ENCODE assay signal across 14 cellular contexts in the genomic region with DNA sequence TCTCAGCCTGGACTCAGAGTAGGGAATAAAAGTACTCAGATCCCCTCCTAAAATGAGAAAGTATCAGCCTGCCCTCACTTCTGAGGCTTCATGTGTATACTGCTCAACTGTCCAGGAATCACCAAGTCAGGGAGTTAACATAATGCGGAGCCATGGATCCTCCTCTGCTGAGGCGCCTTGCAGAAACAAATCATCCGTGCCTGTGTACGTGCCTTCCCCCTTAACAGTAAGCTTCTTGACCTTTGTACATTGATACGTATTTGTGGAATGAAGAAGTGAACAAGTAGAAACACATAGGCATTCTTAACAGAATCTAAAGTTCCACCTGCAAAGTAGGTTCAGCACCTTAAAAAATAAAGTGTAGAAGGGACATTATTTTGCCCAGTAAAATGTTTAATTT.
A peak's percentile ranks its signal among the peaks of the same experiment; 100 is the strongest.
DNase-seq lines count a peak whose midpoint lies in the region; ATAC-seq and TF ChIP-seq lines count a peak whose summit lies in the region.
"Had no signal": no experiment of that assay in that cellular context is flagged by ENCODE, and none has a peak within 500 bp of the region (broad histone marks: within the 10 kb centered on the region; RNA-seq: fewer than 3 reads in every experiment).

No MANE protein-coding gene starts in this region.

- in situ Hi-C loops in ACHN (cut with HindIII; ENCODE audit: low pct_ligation_motif_present, low pct_unique_long_range_greater_than_20kb, low sequenced_read_pairs), result no loop called here

- peaks cover 76% of the 10 kb centered on the region for H3K4me1 Mint-ChIP-seq in chondrocyte (ENCODE audit: low read depth)

- H3K4me1 ChIP-seq in muscle layer of colon (ENCODE audit: insufficient read depth, low read length), result peaks cover 41% of the 10 kb centered on the region

- no peak overlapping the region for H3K4me3 Mint-ChIP-seq in chondrocyte (ENCODE audit: unreplicated experiment)
- H3K4me3 Mint-ChIP-seq: H9; stimulated activated naive B cell treated with anti-CD40 and anti-IgM and Interleukin-4, amounts not matched to agents 10 μg/mL and 1 μg/mL and 100 μg/mL, for 72 hours had no signal

- H3K9ac ChIP-seq in muscle layer of colon (ENCODE audit: low read length), result peak overlapping the region; percentile 7

- peak overlapping the region in 1 of 2 donors; percentile 17 for H3K4me3 ChIP-seq in muscle layer of colon (ENCODE audit: low read depth in 1 of 2, low read length in 2 of 2)

- H3K36me3 ChIP-seq in muscle layer of colon (ENCODE audit: insufficient read depth, low read length), result no peaks in the 10 kb centered on the region

- H3K27me3 Mint-ChIP-seq in chondrocyte (ENCODE audit: low read depth), result no peaks in the 10 kb centered on the region

- H3K36me3 Mint-ChIP-seq in chondrocyte (ENCODE audit: low read depth), result peaks cover 6% of the 10 kb centered on the region
- H3K36me3 Mint-ChIP-seq: stimulated activated naive B cell treated with anti-CD40 and anti-IgM and Interleukin-4, amounts not matched to agents 10 μg/mL and 1 μg/mL and 100 μg/mL, for 72 hours had no signal

- H3K27ac ChIP-seq in muscle layer of colon (ENCODE audit: low read depth, low read length), result peak overlapping the region; percentile 24

- DNase-seq in ACHN (peak; percentile 54), HPDE6-E6E7 (ENCODE audit: extremely low spot score) (peak; percentile 50), chondrocyte (ENCODE audit: low spot score) (no peak), NCI-H146 treated with DMSO at 0.1 percent for 48 hours (lab: John Stamatoyannopoulos, UW; ENCODE audit: unreplicated experiment) (no peak), NCI-H2227 treated with DMSO at 0.1 percent for 48 hours (lab: John Stamatoyannopoulos, UW) (no peak), amygdala (lab: John Stamatoyannopoulos, UW) (no peak)
- DNase-seq: activated CD4-positive, alpha-beta T cell treated with anti-CD3 and anti-CD28 coated beads, Interleukin-2, amount 50 U/mL, for 4 hours; H9; Kasumi-1; NCI-H2171 treated with DMSO at 0.1 percent for 48 hours; SHP77; stimulated activated naive B cell treated with anti-CD40 and anti-IgM and Interleukin-4, amounts not matched to agents 10 μg/mL and 1 μg/mL and 100 μg/mL, for 72 hours had no signal

- H3K9me3 ChIP-seq in muscle layer of colon (ENCODE audit: low read length), result no peaks in the 10 kb centered on the region

- no peaks in the 10 kb centered on the region for H3K9me3 Mint-ChIP-seq in chondrocyte (ENCODE audit: low read depth)
- H3K9me3 Mint-ChIP-seq: H9 had no signal

- TF ChIP-seq CTCF in chondrocyte (IDR thresholded peaks at IDR 0.05), result no peak

- no peaks in the 10 kb centered on the region for H3K27me3 ChIP-seq in muscle layer of colon (ENCODE audit: control insufficient read depth in 1 of 2, insufficient read depth in 2 of 2, low read length in 2 of 2)

- H3K27ac Mint-ChIP-seq in chondrocyte (ENCODE audit: unreplicated experiment), result peak overlapping the region; percentile 89
- H3K27ac Mint-ChIP-seq: H9; stimulated activated naive B cell treated with anti-CD40 and anti-IgM and Interleukin-4, amounts not matched to agents 10 μg/mL and 1 μg/mL and 100 μg/mL, for 72 hours had no signal

- no peak for ATAC-seq in GM21528 (IDR thresholded peaks at IDR 0.05; ENCODE audit: low FRiP score, unreplicated experiment)
- ATAC-seq: stimulated activated naive B cell treated with anti-CD40 and anti-IgM and Interleukin-4, amounts not matched to agents 10 μg/mL and 1 μg/mL and 100 μg/mL, for 72 hours had no signal

Comparison
In these comparisons a context has a peak if more than half of its experiments do, and no peak if none do; other contexts are left out.
1. DNase-seq: peak in ACHN (single experiment) and HPDE6-E6E7 (single experiment); none in chondrocyte (single experiment), NCI-H146 treated with DMSO at 0.1 percent for 48 hours (single experiment), NCI-H2227 treated with DMSO at 0.1 percent for 48 hours (single experiment) and amygdala (0 of 56).